Comparison of ENCODE assay signal across 9 cellular contexts in genomic region chr12:23055004-23055403, GRCh38.
DNase-seq lines count a peak whose midpoint lies in the region; ATAC-seq and TF ChIP-seq lines count a peak whose summit lies in the region.
"Had no signal": no experiment of that assay in that cellular context is flagged by ENCODE, and none has a peak within 500 bp of the region (broad histone marks: within the 10 kb centered on the region; RNA-seq: fewer than 3 reads in every experiment).

No MANE protein-coding gene starts in this region.

- H3K9me3 ChIP-seq in mammary epithelial cell (replicated peaks; ENCODE audit: insufficient read depth, low read length) = no peaks in the 10 kb centered on the region
- H3K9me3 ChIP-seq in osteoblast (ENCODE audit: low read depth, low read length) = no peaks in the 10 kb centered on the region

- no peak for TF ChIP-seq POLR2A in NB4 (IDR thresholded peaks at IDR 0.05; ENCODE audit: extremely low read depth, insufficient read length)

- H3K27ac ChIP-seq in mammary epithelial cell (ENCODE audit: insufficient read depth, low read depth, low read length) (no peak overlapping the region), osteoblast (ENCODE audit: low read depth, low read length) (no peak overlapping the region)

- no peak overlapping the region for H3K4me2 ChIP-seq in mammary epithelial cell (ENCODE audit: insufficient read depth, low read depth, low read length)
- no peak overlapping the region for H3K4me2 ChIP-seq in osteoblast (ENCODE audit: insufficient read depth, low read length)

- H3K4me3 ChIP-seq in NB4 (ENCODE audit: low read depth, low read length) (no peak overlapping the region), mammary epithelial cell (replicated peaks in 1 of 3; ENCODE audit: insufficient read depth in 1 of 3, low read depth in 2 of 3, low read length in 3 of 3) (no peak overlapping the region), osteoblast (ENCODE audit: insufficient read depth, low read length) (no peak overlapping the region)

- TF ChIP-seq CTCF in NB4 (IDR thresholded peaks at IDR 0.05; ENCODE audit: low read depth, low read length) (peak; percentile 42), mammary epithelial cell (conservative IDR thresholded peaks at IDR 0.05 in 1 of 2, IDR thresholded peaks at IDR 0.05 in 1 of 2; ENCODE audit: extremely low read depth in 1 of 2, insufficient read depth in 1 of 2, low read depth in 1 of 2, low read length in 2 of 2) (peak; percentile 75), osteoblast (IDR thresholded peaks at IDR 0.05; ENCODE audit: extremely low read depth, low read depth, low read length) (peak; percentile 24)

- ATAC-seq in HG02870 (IDR thresholded peaks at IDR 0.05; ENCODE audit: unreplicated experiment) (no peak), HG02759 (IDR thresholded peaks at IDR 0.05; ENCODE audit: unreplicated experiment) (no peak), GM19023 (IDR thresholded peaks at IDR 0.05; ENCODE audit: unreplicated experiment) (no peak)

- 5% methylated on average over 4 of the region's 4 CpGs for WGBS in mammary epithelial cell (ENCODE audit: low coverage, missing lambda C conversion rate)

- H3K36me3 ChIP-seq in mammary epithelial cell (ENCODE audit: insufficient read depth, low read length) (no peaks in the 10 kb centered on the region), osteoblast (ENCODE audit: insufficient read depth, low read length) (no peaks in the 10 kb centered on the region)

- H2AFZ ChIP-seq in mammary epithelial cell (ENCODE audit: low read depth, low read length) = no peak overlapping the region
- no peak overlapping the region for H2AFZ ChIP-seq in osteoblast (ENCODE audit: low read length)

- intact Hi-C loops in mammary epithelial cell (cut with micrococcal nuclease) = loop anchor here (1.0 to 5.0 kb wide), 4 partner anchors 73 to 373 kb away; no protein-coding TSS in a partner anchor

- DNase-seq in NCI-H2196 (lab: John Stamatoyannopoulos, UW; ENCODE audit: unreplicated experiment) = peak; percentile 33
- no peak for DNase-seq in NCI-H2196 treated with DMSO at 0.1 percent for 48 hours (lab: John Stamatoyannopoulos, UW; ENCODE audit: unreplicated experiment)
- DNase-seq in NB4 (ENCODE audit: low read depth) = peak; percentile 52
- DNase-seq in mammary epithelial cell = peak; percentile 54
- no peak for DNase-seq in osteoblast (ENCODE audit: insufficient read length, low spot score, missing footprints)
- DNase-seq: CD4-positive, CD25-positive, alpha-beta regulatory T cell had no signal

- H3K79me2 ChIP-seq in mammary epithelial cell (ENCODE audit: insufficient read depth, low read length) (no peaks in the 10 kb centered on the region), osteoblast (ENCODE audit: insufficient read depth, low read length) (no peaks in the 10 kb centered on the region)

- BruUV-seq in mammary epithelial cell (replicated peaks; lab: Mats Ljungman, UMichigan) = no TSS peak

- H4K20me1 ChIP-seq in mammary epithelial cell (ENCODE audit: insufficient read depth, low read length) (no peaks in the 10 kb centered on the region), osteoblast (ENCODE audit: insufficient read depth, low read length) (no peaks in the 10 kb centered on the region)

- in situ Hi-C loops in mammary epithelial cell (cut with MboI; ENCODE audit: low sequenced_read_pairs in 2 of 2) = loop anchor here in 1 of 2 donors (5.0 kb wide), 1 partner anchor 198 kb away; no protein-coding TSS in a partner anchor

- CTCF ChIA-PET in mammary epithelial cell (lab: Charles Lee; ENCODE audit: low non-redundant PET) = no interaction called here

- dilution Hi-C loops in mammary epithelial cell (cut with HindIII; ENCODE audit: low sequenced_read_pairs) = no loop called here

- no peaks in the 10 kb centered on the region for H3K4me1 ChIP-seq in mammary epithelial cell (ENCODE audit: insufficient read depth, low read length)
- H3K4me1 ChIP-seq in osteoblast (ENCODE audit: insufficient read depth, low read length) = no peaks in the 10 kb centered on the region

- H3K27me3 ChIP-seq in mammary epithelial cell (ENCODE audit: insufficient read depth, low read length) (no peaks in the 10 kb centered on the region), osteoblast (ENCODE audit: insufficient read depth, low read length) (no peaks in the 10 kb centered on the region)

- H3K9ac ChIP-seq in mammary epithelial cell (ENCODE audit: insufficient read depth, low read length) = no peak overlapping the region

Comparison
In these comparisons a context has a peak if more than half of its experiments do, and no peak if none do; other contexts are left out.
1. DNase-seq: peak in NCI-H2196 (single experiment), NB4 (single experiment) and mammary epithelial cell (single experiment); none in NCI-H2196 treated with DMSO at 0.1 percent for 48 hours (single experiment) and osteoblast (single experiment).
2. CTCF ChIP-seq: peak in every context shown above with its lines; median percentile 75 in mammary epithelial cell; 42 in NB4; 24 in osteoblast.